In genomic region chr16:27315333-27316037, GRCh38 we compare ENCODE assay signal across 8 cellular contexts. TPM values are rescaled to one million over a fixed set of nuclear protein-coding genes. Genes with fewer than 3 reads are reported as not detected.
DNase-seq lines count a peak whose midpoint lies in the region; ATAC-seq and TF ChIP-seq lines count a peak whose summit lies in the region.

No MANE protein-coding gene starts in this region.

- no peak overlapping the region for H3K4me3 Mint-ChIP-seq in glutamatergic neuron (ENCODE audit: unreplicated experiment)

- peaks cover 4% of the 10 kb centered on the region for H3K4me1 Mint-ChIP-seq in glutamatergic neuron (ENCODE audit: low read depth, unreplicated experiment)

- no peak overlapping the region for H3K9ac ChIP-seq in iPS-20b (ENCODE audit: low read depth, low read length)

- DNase-seq in ELF-1 (ENCODE audit: low read depth, low spot score), result peak; percentile 33
- peak; percentile 87 for DNase-seq in RPMI7951 (ENCODE audit: low read depth)
- peak; percentile 29 to 95 (median 84) for DNase-seq in adrenal gland
- peak; percentile 47 to 67 for DNase-seq in stimulated activated CD4-positive, alpha-beta T cell treated with anti-CD3 and anti-CD28 coated beads, Interleukin-15, amount 100 ng/mL, for 48 hours (ENCODE audit: low read depth in 2 of 2)
- no peak for DNase-seq in glutamatergic neuron

- no peaks in the 10 kb centered on the region for H3K36me3 ChIP-seq in adrenal gland (replicated peaks in 1 of 2)
- no peaks in the 10 kb centered on the region for H3K36me3 ChIP-seq in iPS-20b (ENCODE audit: insufficient read depth, low read depth, low read length)

- TF ChIP-seq CTCF in adrenal gland (IDR thresholded peaks at IDR 0.05), result no peak
- no peak for TF ChIP-seq CTCF in glutamatergic neuron (IDR thresholded peaks at IDR 0.05; ENCODE audit: partially characterized antibody, unreplicated experiment)

- H3K4me1 ChIP-seq in adrenal gland (replicated peaks in 1 of 2) (peaks cover 42 to 59% of the 10 kb centered on the region in 2 donors), iPS-20b (ENCODE audit: insufficient read depth, low read length) (peaks cover 9% of the 10 kb centered on the region)

- intact Hi-C loops in adrenal gland (cut with DNase I), result loop anchor here (5.0 to 10.0 kb wide), 2 partner anchors 53 to 81 kb away; no protein-coding TSS in a partner anchor

- TF ChIP-seq POLR2A in adrenal gland (IDR thresholded peaks at IDR 0.05), result no peak

- ATAC-seq in HG02642 (IDR thresholded peaks at IDR 0.05; ENCODE audit: poor library complexity, unreplicated experiment) (no peak), GM19455 (IDR thresholded peaks at IDR 0.05; ENCODE audit: unreplicated experiment) (no peak)

- peak overlapping the region; percentile 53 to 95 (median 90) for H3K27ac ChIP-seq in adrenal gland
- no peak overlapping the region for H3K27ac ChIP-seq in iPS-20b (ENCODE audit: low read length)

- H3K9me3 Mint-ChIP-seq in glutamatergic neuron (ENCODE audit: unreplicated experiment), result peaks cover 4% of the 10 kb centered on the region

- H3K4me3 ChIP-seq in adrenal gland (peak overlapping the region in 2 of 4 donors; percentile 29 to 68), iPS-20b (ENCODE audit: low read length) (peak overlapping the region; percentile 90; the same call in 1 of the 2 replicates)

- H3K27ac Mint-ChIP-seq in glutamatergic neuron (ENCODE audit: unreplicated experiment), result no peak overlapping the region

- no peaks in the 10 kb centered on the region for H3K27me3 ChIP-seq in adrenal gland
- peaks cover 38% of the 10 kb centered on the region for H3K27me3 ChIP-seq in iPS-20b (ENCODE audit: insufficient read depth, low read length)

- H3K27me3 Mint-ChIP-seq in glutamatergic neuron (ENCODE audit: unreplicated experiment), result peaks cover 9% of the 10 kb centered on the region

- WGBS in adrenal gland, 4 donors, result 30 to 38% (median 35%) methylated on average over 8 to 9 of the region's 9 CpGs

- H3K9me3 ChIP-seq in adrenal gland (replicated peaks in 1 of 3) (no peaks in the 10 kb centered on the region), iPS-20b (ENCODE audit: insufficient read depth, low read depth, low read length) (no peaks in the 10 kb centered on the region)

- no peaks in the 10 kb centered on the region for H3K36me3 Mint-ChIP-seq in glutamatergic neuron (ENCODE audit: unreplicated experiment)

RNA-seq across cellular contexts. Expression of gene IL4R, which starts 1.7 kb away (rescaled TPM):
- 23.9 and 27.6 TPM in 2 replicates for total RNA-seq in RPMI7951 (2014; rRNA removed; shearing (Covaris generic))
- total RNA-seq in adrenal gland, result 100 to 1,000 TPM in 3 of 8 donors, 10 to 100 TPM in 5; 32.4 to 142 (median 62.8) TPM
- 10 to 100 TPM; 25.6 to 46.7 (median 46.6) TPM for polyA plus RNA-seq in adrenal gland
- 10.8 TPM for total RNA-seq in glutamatergic neuron (ENCODE audit: unreplicated experiment)

RNA-seq across cellular contexts. Expression of gene NSMCE1, which starts 46.9 kb away (rescaled TPM):
- total RNA-seq in RPMI7951 (2014; rRNA removed; shearing (Covaris generic)), result 83.5 and 85.5 TPM in 2 replicates
- total RNA-seq in adrenal gland (100 to 1,000 TPM in 1 of 8 donors, 10 to 100 TPM in 7; 75.0 to 182 (median 91.1) TPM), glutamatergic neuron (ENCODE audit: unreplicated experiment) (32.7 TPM)
- polyA plus RNA-seq in adrenal gland, result 10 to 100 TPM; 54.3 to 93.9 (median 79.4) TPM
